ENCODE assay signal across 9 cellular contexts in genomic region chr4:80069837-80070788, GRCh38. TPM values are rescaled to one million over a fixed set of nuclear protein-coding genes. Genes with fewer than 3 reads are reported as not detected.
DNase-seq lines count a peak whose midpoint lies in the region; ATAC-seq and TF ChIP-seq lines count a peak whose summit lies in the region.
"Had no signal": no experiment of that assay in that cellular context is flagged by ENCODE, and none has a peak within 500 bp of the region (broad histone marks: within the 10 kb centered on the region; RNA-seq: fewer than 3 reads in every experiment).

No MANE protein-coding gene starts in this region.

- H3K9me3 ChIP-seq in skeletal muscle satellite cell (replicated peaks; ENCODE audit: low read length): no peaks in the 10 kb centered on the region

- peak in 1 of 2 donors; percentile 64 for DNase-seq in cardiac fibroblast (ENCODE audit: low read depth in 2 of 2)
- DNase-seq in stimulated activated CD4-positive, alpha-beta T cell treated with anti-CD3 and anti-CD28 coated beads, Interleukin-4, amount 100 ng/mL, for 24 hours: no peak
- DNase-seq in foreskin melanocyte: no peak
- DNase-seq in DMS79 treated with DMSO at 0.1 percent for 48 hours (lab: John Stamatoyannopoulos, UW): no peak
- no peak for DNase-seq in cerebellar nuclear complex (lab: John Stamatoyannopoulos, UW)

- TF ChIP-seq CTCF in cardiac fibroblast (IDR thresholded peaks at IDR 0.05; ENCODE audit: low read depth, low read length): no peak

- peak overlapping the region; percentile 93 for H3K9ac ChIP-seq in skeletal muscle satellite cell (ENCODE audit: low read depth, low read length)

- peak; percentile 16 for ATAC-seq in GM18870 (IDR thresholded peaks at IDR 0.05; ENCODE audit: unreplicated experiment)
- peak; percentile 19 for ATAC-seq in HG03196 (IDR thresholded peaks at IDR 0.05; ENCODE audit: unreplicated experiment)

- H3K4me1 ChIP-seq in skeletal muscle satellite cell (ENCODE audit: control insufficient read depth, insufficient read depth, low read length): peaks cover 37% of the 10 kb centered on the region

- H3K4me3 ChIP-seq in cardiac fibroblast (replicated peaks in 1 of 2; ENCODE audit: low read depth in 2 of 2, low read length in 2 of 2) (peak overlapping the region; percentile 1 to 16), skeletal muscle satellite cell (ENCODE audit: low read length) (peak overlapping the region; percentile 97)
- H3K4me3 ChIP-seq: lung had no signal

- H3K27me3 ChIP-seq in skeletal muscle satellite cell (ENCODE audit: control insufficient read depth, insufficient read depth, low read length): no peaks in the 10 kb centered on the region

- H3K36me3 ChIP-seq in skeletal muscle satellite cell (ENCODE audit: insufficient read depth, low read length): peaks cover 25% of the 10 kb centered on the region

- peak overlapping the region; percentile 89 for H3K4me2 ChIP-seq in skeletal muscle satellite cell (ENCODE audit: low read length)

RNA-seq across cellular contexts. Expression of gene ANTXR2, which starts 2.9 kb away (rescaled TPM):
- total RNA-seq in skeletal muscle satellite cell (2012; rRNA removed): 25.6 and 46.1 TPM in 2 replicates
